In the genomic region with DNA sequence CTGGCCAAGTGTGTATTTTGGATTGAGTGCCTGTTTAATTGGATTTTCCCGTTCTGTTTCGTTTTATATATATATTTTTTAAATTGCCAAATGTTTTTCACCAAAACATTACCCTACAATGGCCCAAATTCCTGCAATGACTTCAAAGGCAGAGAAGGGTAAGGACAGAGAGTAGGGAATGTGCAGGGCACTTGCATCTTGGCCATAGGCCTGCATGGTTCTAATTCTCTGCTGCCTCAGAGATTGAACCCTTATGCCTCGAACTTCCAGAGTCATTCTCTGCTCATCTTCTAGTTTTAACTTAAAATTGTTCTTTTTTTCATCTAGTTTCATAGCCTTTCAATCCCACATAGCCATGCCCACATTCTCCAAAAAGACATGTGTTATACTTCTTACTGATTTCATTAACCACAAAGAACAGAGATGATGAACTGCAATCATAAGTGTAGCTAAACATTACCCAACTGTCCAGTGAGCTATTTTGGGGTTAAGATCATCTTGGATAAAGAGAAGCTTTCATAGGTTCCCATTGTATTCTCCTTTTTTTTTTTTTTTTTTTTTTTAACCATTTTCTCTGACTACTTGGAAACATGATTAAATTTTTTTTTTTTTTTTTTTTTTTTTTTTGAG, we compare ENCODE assay signal across 17 cellular contexts.
DNase-seq lines count a peak whose midpoint lies in the region; ATAC-seq and TF ChIP-seq lines count a peak whose summit lies in the region.
"Had no signal": no experiment of that assay in that cellular context is flagged by ENCODE, and none has a peak within 500 bp of the region (broad histone marks: within the 10 kb centered on the region; RNA-seq: fewer than 3 reads in every experiment).

No MANE protein-coding gene starts in this region.

- H3K23ac ChIP-seq in H9 (ENCODE audit: insufficient read length, low read depth, low read length): no peak overlapping the region

- H3K4me1 ChIP-seq in H9 (ENCODE audit: insufficient read depth, low read length): peaks cover 2% of the 10 kb centered on the region; the same call in 1 of the 2 replicates
- H3K4me1 ChIP-seq in ascending aorta: peaks cover 0 to 11% of the 10 kb centered on the region in 2 donors
- H3K4me1 ChIP-seq: psoas muscle had no signal

- H2BK120ac ChIP-seq in H9 (ENCODE audit: low read depth, low read length, poor library complexity, severe bottlenecking): no peak overlapping the region

- H3K36me3 Mint-ChIP-seq in H9 (ENCODE audit: insufficient read depth in 1 of 3, low read depth in 3 of 3): peaks cover 3 to 15% (median 7%) of the 10 kb centered on the region in 3 experiments
- H3K36me3 Mint-ChIP-seq: stimulated activated effector memory CD8-positive, alpha-beta T cell treated with anti-CD3 and anti-CD28 coated beads, Interleukin-12 subunit alpha, Interleukin-12 subunit beta, amount 100 ng/mL, for 72 hours had no signal

- H3T11ph ChIP-seq in H9 (ENCODE audit: low read length): no peak overlapping the region

- H3K14ac ChIP-seq in H9 (ENCODE audit: insufficient read depth, low read length): no peak overlapping the region

- no peaks in the 10 kb centered on the region for H3K27me3 Mint-ChIP-seq in H9 (ENCODE audit: low read depth)
- H3K27me3 Mint-ChIP-seq: activated B cell treated with CpG ODN at 0.5 μM for 24 hours; activated naive CD8-positive, alpha-beta T cell treated with anti-CD3 and anti-CD28 coated beads, Interleukin-2, amount 50 U/mL, for 24 hours; dendritic cell treated with granulocyte-macrophage colony-stimulating factor and Interleukin-4, amounts not matched to agents 40 ng/mL and 50 ng/mL, for 4 days had no signal

- no peaks in the 10 kb centered on the region for H3K36me3 ChIP-seq in ascending aorta

- TF ChIP-seq CTCF in H9 (conservative IDR thresholded peaks at IDR 0.05): no peak
- TF ChIP-seq CTCF in ascending aorta (IDR thresholded peaks at IDR 0.05): no peak

- no peak overlapping the region for H2AK5ac ChIP-seq in H9 (ENCODE audit: insufficient read length, low read length)

- H3K4me3 Mint-ChIP-seq in H9: no peak overlapping the region
- H3K4me3 Mint-ChIP-seq: activated B cell treated with CpG ODN at 0.5 μM for 24 hours; activated naive CD8-positive, alpha-beta T cell treated with anti-CD3 and anti-CD28 coated beads, Interleukin-2, amount 50 U/mL, for 24 hours; dendritic cell treated with granulocyte-macrophage colony-stimulating factor and Interleukin-4, amounts not matched to agents 40 ng/mL and 50 ng/mL, for 4 days; stimulated activated effector memory CD8-positive, alpha-beta T cell treated with anti-CD3 and anti-CD28 coated beads, Interleukin-12 subunit alpha, Interleukin-12 subunit beta, amount 100 ng/mL, for 72 hours had no signal

- peaks cover 8% of the 10 kb centered on the region in 2 experiments; a peak in 4 of 5 replicates for H3K9me3 Mint-ChIP-seq in H9
- H3K9me3 Mint-ChIP-seq: activated naive CD8-positive, alpha-beta T cell treated with anti-CD3 and anti-CD28 coated beads, Interleukin-2, amount 50 U/mL, for 24 hours had no signal

- H2BK20ac ChIP-seq in H9 (ENCODE audit: low read depth, low read length, poor library complexity, severe bottlenecking): no peak overlapping the region

- no CpG with 5 or more reads among the region's 3 CpGs for WGBS in H9 (ENCODE audit: extremely low coverage, insufficient read length, low lambda C conversion rate)

- H4K5ac ChIP-seq in H9 (ENCODE audit: insufficient read length, low read depth, low read length): no peak overlapping the region

- no peak overlapping the region for H4K91ac ChIP-seq in H9 (ENCODE audit: insufficient read length, low read depth, low read length)

- H3K18ac ChIP-seq in H9 (ENCODE audit: insufficient read length, low read depth, low read length): no peak overlapping the region

- H2BK5ac ChIP-seq in H9 (ENCODE audit: insufficient read length, low read length): no peak overlapping the region

- intact Hi-C loops in ascending aorta (cut with DNase I): no loop called here

- H4K8ac ChIP-seq in H9 (replicated peaks; ENCODE audit: insufficient read length, low read depth, low read length): no peak overlapping the region

- no peaks in the 10 kb centered on the region for H3K23me2 ChIP-seq in H9 (ENCODE audit: insufficient read length, low read depth, low read length, poor library complexity, severe bottlenecking)

- H3K4me3 ChIP-seq in ascending aorta: no peak overlapping the region
- H3K4me3 ChIP-seq: psoas muscle had no signal

- H3K9me3 ChIP-seq in H9 (ENCODE audit: control insufficient read depth, low read depth, low read length) (no peaks in the 10 kb centered on the region), ascending aorta (no peaks in the 10 kb centered on the region)
- H3K9me3 ChIP-seq: psoas muscle had no signal

- ATAC-seq in GM18508 (IDR thresholded peaks at IDR 0.05; ENCODE audit: insufficient read depth, unreplicated experiment) (peak; percentile 85), HG02571 (IDR thresholded peaks at IDR 0.05; ENCODE audit: unreplicated experiment) (peak; percentile 52), HG03571 (IDR thresholded peaks at IDR 0.05; ENCODE audit: unreplicated experiment) (peak; percentile 84), GM19397 (IDR thresholded peaks at IDR 0.05; ENCODE audit: unreplicated experiment) (no peak)
- ATAC-seq: activated naive CD8-positive, alpha-beta T cell treated with anti-CD3 and anti-CD28 coated beads, Interleukin-2, amount 50 U/mL, for 24 hours; psoas muscle; stimulated activated effector memory CD8-positive, alpha-beta T cell treated with anti-CD3 and anti-CD28 coated beads, Interleukin-12 subunit alpha, Interleukin-12 subunit beta, amount 100 ng/mL, for 72 hours had no signal

- H3K27me3 ChIP-seq in H9 (ENCODE audit: insufficient read depth, low read length) (no peaks in the 10 kb centered on the region), ascending aorta (no peaks in the 10 kb centered on the region)

- H3K56ac ChIP-seq in H9 (ENCODE audit: insufficient read length, low read depth, low read length): no peak overlapping the region

- no peak overlapping the region for H3K27ac ChIP-seq in H9 (ENCODE audit: insufficient read length, low read depth, low read length)
- peak overlapping the region in 1 of 2 donors; percentile 2 for H3K27ac ChIP-seq in ascending aorta
- H3K27ac ChIP-seq: psoas muscle had no signal

- H2BK15ac ChIP-seq in H9 (ENCODE audit: low read depth, low read length): no peak overlapping the region

- no peak overlapping the region for H3K4ac ChIP-seq in H9 (ENCODE audit: low read depth, low read length)

- no peak overlapping the region for H2BK12ac ChIP-seq in H9 (ENCODE audit: insufficient read length, low read depth, low read length)

- H3K79me1 ChIP-seq in H9 (ENCODE audit: insufficient read depth, low read depth, low read length, poor library complexity, severe bottlenecking): no peaks in the 10 kb centered on the region

- H3K4me1 Mint-ChIP-seq in H9: peaks cover 14 to 15% of the 10 kb centered on the region in 2 experiments
- H3K4me1 Mint-ChIP-seq: activated B cell treated with CpG ODN at 0.5 μM for 24 hours; activated naive CD8-positive, alpha-beta T cell treated with anti-CD3 and anti-CD28 coated beads, Interleukin-2, amount 50 U/mL, for 24 hours; stimulated activated effector memory CD8-positive, alpha-beta T cell treated with anti-CD3 and anti-CD28 coated beads, Interleukin-12 subunit alpha, Interleukin-12 subunit beta, amount 100 ng/mL, for 72 hours had no signal

- peak; percentile 4 for DNase-seq in glomerular visceral epithelial cell (ENCODE audit: extremely low spot score)
- DNase-seq in activated naive CD4-positive, alpha-beta T cell (lab: John Stamatoyannopoulos, UW): no peak
- no peak for DNase-seq in H9
- DNase-seq in ascending aorta (ENCODE audit: low spot score in 2 of 2): no peak
- DNase-seq: activated B cell treated with CpG ODN at 0.5 μM for 24 hours; activated CD8-positive, alpha-beta memory T cell treated with anti-CD3 and anti-CD28 coated beads, Interleukin-2, amount 50 U/mL, for 48 hours; activated naive CD8-positive, alpha-beta T cell treated with anti-CD3 and anti-CD28 coated beads, Interleukin-2, amount 50 U/mL, for 24 hours; DMS153; NCI-H2081 treated with DMSO at 0.1 percent for 48 hours; psoas muscle; stimulated activated CD4-positive, alpha-beta T cell treated with anti-CD3 and anti-CD28 coated beads, Interleukin-2, amount 100 ng/mL, for 24 hours had no signal

- no peak overlapping the region for H2AFZ ChIP-seq in H9 (ENCODE audit: low read length)

- no peaks in the 10 kb centered on the region for H4K20me1 ChIP-seq in H9 (ENCODE audit: control insufficient read depth, insufficient read depth, insufficient read length)

- no peak overlapping the region for H3K4me2 ChIP-seq in H9 (ENCODE audit: insufficient read depth, insufficient read length, low read length)

- H3K79me2 ChIP-seq in H9 (ENCODE audit: insufficient read depth, low read length): peaks cover 3% of the 10 kb centered on the region; the same call in 1 of the 2 replicates

- peak overlapping the region in 1 of 3 experiments; percentile 26; a peak in 1 of 7 replicates for H3K27ac Mint-ChIP-seq in H9
- H3K27ac Mint-ChIP-seq: activated B cell treated with CpG ODN at 0.5 μM for 24 hours; activated naive CD8-positive, alpha-beta T cell treated with anti-CD3 and anti-CD28 coated beads, Interleukin-2, amount 50 U/mL, for 24 hours; dendritic cell treated with granulocyte-macrophage colony-stimulating factor and Interleukin-4, amounts not matched to agents 40 ng/mL and 50 ng/mL, for 4 days; stimulated activated effector memory CD8-positive, alpha-beta T cell treated with anti-CD3 and anti-CD28 coated beads, Interleukin-12 subunit alpha, Interleukin-12 subunit beta, amount 100 ng/mL, for 72 hours had no signal

- H3K9ac ChIP-seq in H9 (ENCODE audit: extremely low read depth, insufficient read length, low read length): no peak overlapping the region
